ENCODE assay signal across 15 cellular contexts in the genomic region with DNA sequence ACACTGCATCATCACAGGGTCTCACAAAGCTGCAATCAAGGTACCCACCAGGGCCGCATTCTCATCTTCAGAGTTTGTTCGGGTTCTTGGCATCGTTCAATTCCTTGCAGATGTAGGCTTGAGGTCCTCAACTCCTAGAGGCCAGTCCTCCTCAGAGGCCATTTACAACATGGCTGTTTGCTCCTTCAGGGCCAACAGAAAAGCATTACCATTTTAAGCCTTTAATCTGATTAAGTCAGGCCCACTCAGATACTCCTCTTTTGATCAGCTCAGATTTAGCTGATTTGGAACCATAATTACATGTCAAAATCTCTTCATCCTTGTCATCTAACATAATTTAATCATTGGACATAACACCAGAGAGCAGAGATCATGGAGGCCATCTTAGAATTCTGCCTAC.
DNase-seq lines count a peak whose midpoint lies in the region; ATAC-seq and TF ChIP-seq lines count a peak whose summit lies in the region.
"Had no signal": no experiment of that assay in that cellular context is flagged by ENCODE, and none has a peak within 500 bp of the region (broad histone marks: within the 10 kb centered on the region; RNA-seq: fewer than 3 reads in every experiment).

No MANE protein-coding gene starts in this region.

- H3K36me3 Mint-ChIP-seq in stimulated activated effector memory CD8-positive, alpha-beta T cell treated with anti-CD3 and anti-CD28 coated beads, Interleukin-12 subunit alpha, Interleukin-12 subunit beta, amount 100 ng/mL, for 72 hours: no peaks in the 10 kb centered on the region

- H3K4me1 Mint-ChIP-seq in stimulated activated effector memory CD8-positive, alpha-beta T cell treated with anti-CD3 and anti-CD28 coated beads, Interleukin-12 subunit alpha, Interleukin-12 subunit beta, amount 100 ng/mL, for 72 hours: peaks cover 2% of the 10 kb centered on the region

- peak; percentile 63 for DNase-seq in D341Med (ENCODE audit: low spot score)
- DNase-seq in NCI-H524 treated with DMSO at 0.1 percent for 48 hours (lab: John Stamatoyannopoulos, UW): peak; percentile 55
- no peak for DNase-seq in stimulated activated effector memory CD8-positive, alpha-beta T cell treated with anti-CD3 and anti-CD28 coated beads, Interleukin-12 subunit alpha, Interleukin-12 subunit beta, amount 100 ng/mL, for 72 hours (ENCODE audit: low spot score in 2 of 2)
- DNase-seq: C1 segment of cervical spinal cord; CD4-positive, alpha-beta T cell; DND-41; GDM1; GOT3; H9; IMR-90 had no signal

- peak overlapping the region; percentile 8 for H3K27ac Mint-ChIP-seq in stimulated activated effector memory CD8-positive, alpha-beta T cell treated with anti-CD3 and anti-CD28 coated beads, Interleukin-12 subunit alpha, Interleukin-12 subunit beta, amount 100 ng/mL, for 72 hours
- H3K27ac Mint-ChIP-seq: B cell; CD4-positive, alpha-beta T cell; H9 had no signal

- TF ChIP-seq CTCF in VCaP (conservative IDR thresholded peaks at IDR 0.05): no peak

- H3K9me3 Mint-ChIP-seq in stimulated activated effector memory CD8-positive, alpha-beta T cell treated with anti-CD3 and anti-CD28 coated beads, Interleukin-12 subunit alpha, Interleukin-12 subunit beta, amount 100 ng/mL, for 72 hours: no peaks in the 10 kb centered on the region
- H3K9me3 Mint-ChIP-seq: CD4-positive, alpha-beta T cell; H9 had no signal

- H3K27ac ChIP-seq in VCaP: peak overlapping the region; percentile 91; the same call in 1 of the 2 replicates

- H3K4me3 Mint-ChIP-seq in stimulated activated effector memory CD8-positive, alpha-beta T cell treated with anti-CD3 and anti-CD28 coated beads, Interleukin-12 subunit alpha, Interleukin-12 subunit beta, amount 100 ng/mL, for 72 hours: no peak overlapping the region
- H3K4me3 Mint-ChIP-seq: B cell; CD4-positive, alpha-beta T cell; H9 had no signal

- ATAC-seq in stimulated activated effector memory CD8-positive, alpha-beta T cell treated with anti-CD3 and anti-CD28 coated beads, Interleukin-12 subunit alpha, Interleukin-12 subunit beta, amount 100 ng/mL, for 72 hours: no peak
- no peak for ATAC-seq in HG03039 (IDR thresholded peaks at IDR 0.05; ENCODE audit: unreplicated experiment)
- ATAC-seq in GM19351 (IDR thresholded peaks at IDR 0.05; ENCODE audit: unreplicated experiment): no peak
- ATAC-seq in HG03280 (IDR thresholded peaks at IDR 0.05; ENCODE audit: unreplicated experiment): no peak

Comparison
In these comparisons a context has a peak if more than half of its experiments do, and no peak if none do; other contexts are left out.
1. DNase-seq: peak in D341Med (single experiment) and NCI-H524 treated with DMSO at 0.1 percent for 48 hours (single experiment); none in stimulated activated effector memory CD8-positive, alpha-beta T cell treated with anti-CD3 and anti-CD28 coated beads, Interleukin-12 subunit alpha, Interleukin-12 subunit beta, amount 100 ng/mL, for 72 hours (0 of 2).